In the genomic region with DNA sequence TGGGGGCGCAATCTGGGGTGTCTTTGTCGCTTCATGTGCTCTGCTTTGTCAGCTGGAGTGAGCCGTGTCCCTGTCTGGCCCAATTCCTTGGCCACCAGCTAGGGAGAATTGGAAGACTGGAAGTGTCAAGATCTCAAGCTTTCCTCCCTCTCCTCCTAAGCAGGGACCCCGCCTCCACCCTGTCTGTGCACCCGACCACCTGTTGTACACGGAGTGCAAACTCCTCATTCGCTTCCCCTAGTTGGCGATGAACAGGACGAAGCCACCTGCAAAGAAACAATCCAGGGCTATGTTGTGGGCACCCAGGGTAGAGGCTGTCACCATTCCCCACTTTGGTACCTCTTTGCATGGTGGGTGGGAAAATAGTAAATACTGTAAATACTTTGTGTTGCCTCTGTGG, we compare ENCODE assay signal across 7 cellular contexts. TPM values are rescaled to one million over a fixed set of nuclear protein-coding genes. Genes with fewer than 3 reads are reported as not detected.
DNase-seq lines count a peak whose midpoint lies in the region; ATAC-seq lines count a peak whose summit lies in the region.
"Had no signal": no experiment of that assay in that cellular context is flagged by ENCODE, and none has a peak within 500 bp of the region (broad histone marks: within the 10 kb centered on the region; RNA-seq: fewer than 3 reads in every experiment).

No MANE protein-coding gene starts in this region.

- peaks cover 0 to 38% (median 6%) of the 10 kb centered on the region in 3 experiments for H3K36me3 ChIP-seq in naive thymus-derived CD4-positive, alpha-beta T cell (ENCODE audit: control insufficient read depth in 2 of 3, insufficient read depth in 3 of 3, low read length in 3 of 3)

- peaks cover 11 to 25% of the 10 kb centered on the region in 2 donors for H3K4me1 ChIP-seq in naive thymus-derived CD4-positive, alpha-beta T cell (ENCODE audit: control insufficient read depth in 2 of 2, insufficient read depth in 2 of 2, low read length in 2 of 2)

- intact Hi-C loops in naive thymus-derived CD4-positive, alpha-beta T cell (cut with micrococcal nuclease) = loop anchor here (2.0 to 5.0 kb wide), 4 partner anchors 45 to 600 kb away; a partner anchor contains a TSS

- no peak overlapping the region for H3K4me3 ChIP-seq in naive thymus-derived CD4-positive, alpha-beta T cell (ENCODE audit: low read length)

- CTCF ChIA-PET in naive thymus-derived CD4-positive, alpha-beta T cell (lab: Charles Lee) = interaction anchor here (2.3 kb wide), 1 partner anchor 45 kb away, joined by 6 read pairs; a partner anchor contains a TSS

- H3K4me3 Mint-ChIP-seq in T-helper 1 cell treated with Interleukin-12 subunit alpha and Interleukin-12 subunit beta and Interleukin-4 antibody, amounts not matched to agents 30 μg/mL and 1 μg/mL, for 36 hours = peak overlapping the region; percentile 97
- peak overlapping the region; percentile 91 to 98 (median 94) for H3K4me3 Mint-ChIP-seq in naive thymus-derived CD4-positive, alpha-beta T cell

- no peak overlapping the region for H3K27ac ChIP-seq in naive thymus-derived CD4-positive, alpha-beta T cell (ENCODE audit: low read depth, low read length)

- POLR2A ChIA-PET in naive thymus-derived CD4-positive, alpha-beta T cell (lab: Charles Lee) = interaction anchor here (0.9 to 1.4 kb wide), 4 partner anchors 19 to 27 kb away, joined by 3 to 5 read pairs (median 4); a partner anchor contains a TSS

- H3K27me3 ChIP-seq in naive thymus-derived CD4-positive, alpha-beta T cell (ENCODE audit: control insufficient read depth in 2 of 2, insufficient read depth in 2 of 2, low read length in 2 of 2) = no peaks in the 10 kb centered on the region

- peak overlapping the region; percentile 96 for H3K27ac Mint-ChIP-seq in T-helper 1 cell treated with Interleukin-12 subunit alpha and Interleukin-12 subunit beta and Interleukin-4 antibody, amounts not matched to agents 30 μg/mL and 1 μg/mL, for 36 hours
- peak overlapping the region in 4 of 9 donors; percentile 76 to 93 (median 90) for H3K27ac Mint-ChIP-seq in naive thymus-derived CD4-positive, alpha-beta T cell

- peaks cover 45% of the 10 kb centered on the region for H3K4me1 Mint-ChIP-seq in T-helper 1 cell treated with Interleukin-12 subunit alpha and Interleukin-12 subunit beta and Interleukin-4 antibody, amounts not matched to agents 30 μg/mL and 1 μg/mL, for 36 hours (ENCODE audit: low read depth)
- H3K4me1 Mint-ChIP-seq in naive thymus-derived CD4-positive, alpha-beta T cell = peaks cover 25 to 50% (median 43%) of the 10 kb centered on the region in 7 donors

- no peak for ATAC-seq in naive thymus-derived CD4-positive, alpha-beta T cell

- no peaks in the 10 kb centered on the region for H3K9me3 Mint-ChIP-seq in T-helper 1 cell treated with Interleukin-12 subunit alpha and Interleukin-12 subunit beta and Interleukin-4 antibody, amounts not matched to agents 30 μg/mL and 1 μg/mL, for 36 hours
- no peaks in the 10 kb centered on the region for H3K9me3 Mint-ChIP-seq in naive thymus-derived CD4-positive, alpha-beta T cell

- no peaks in the 10 kb centered on the region for H3K9me3 ChIP-seq in naive thymus-derived CD4-positive, alpha-beta T cell (ENCODE audit: control insufficient read depth in 2 of 3, low read length in 3 of 3)

- DNase-seq in T-helper 1 cell = no peak
- DNase-seq in naive thymus-derived CD4-positive, alpha-beta T cell = no peak
- no peak for DNase-seq in amygdala (lab: John Stamatoyannopoulos, UW)
- DNase-seq: 8988T; activated effector memory CD4-positive, alpha-beta T cell treated with Interleukin-2 at 50 U/mL for 16 hours had no signal

- H3K27me3 Mint-ChIP-seq in T-helper 1 cell treated with Interleukin-12 subunit alpha and Interleukin-12 subunit beta and Interleukin-4 antibody, amounts not matched to agents 30 μg/mL and 1 μg/mL, for 36 hours (ENCODE audit: low read depth) = no peaks in the 10 kb centered on the region
- no peaks in the 10 kb centered on the region for H3K27me3 Mint-ChIP-seq in naive thymus-derived CD4-positive, alpha-beta T cell

- peaks cover 42% of the 10 kb centered on the region for H3K36me3 Mint-ChIP-seq in T-helper 1 cell treated with Interleukin-12 subunit alpha and Interleukin-12 subunit beta and Interleukin-4 antibody, amounts not matched to agents 30 μg/mL and 1 μg/mL, for 36 hours (ENCODE audit: low read depth)
- peaks cover 8 to 37% (median 26%) of the 10 kb centered on the region in 5 donors for H3K36me3 Mint-ChIP-seq in naive thymus-derived CD4-positive, alpha-beta T cell

RNA-seq across cellular contexts. Expression of a gene that starts 1.7 kb away (rescaled TPM):
- under 1 TPM; 0.13 to 0.95 (median 0.59) TPM for total RNA-seq in naive thymus-derived CD4-positive, alpha-beta T cell
- not detected for polyA plus RNA-seq in naive thymus-derived CD4-positive, alpha-beta T cell
- total RNA-seq: myocyte had no signal

RNA-seq across cellular contexts. Expression of a gene that starts 1.8 kb away (rescaled TPM):
- 100 to 1,000 TPM; 121 to 160 (median 144) TPM for total RNA-seq in naive thymus-derived CD4-positive, alpha-beta T cell
- 10 to 100 TPM; 69.7 to 73.6 TPM for polyA plus RNA-seq in naive thymus-derived CD4-positive, alpha-beta T cell

RNA-seq across cellular contexts. Expression of a gene that starts 2.0 kb away (rescaled TPM):
- 10 to 100 TPM; 16.9 to 46.2 (median 37.7) TPM for total RNA-seq in naive thymus-derived CD4-positive, alpha-beta T cell
- 10 to 100 TPM; 22.4 to 22.6 TPM for polyA plus RNA-seq in naive thymus-derived CD4-positive, alpha-beta T cell

RNA-seq across cellular contexts. Expression of a gene that starts 13.5 kb away (rescaled TPM):
- under 1 TPM in 2 of 5 experiments, not detected in 3; 0.34 to 0.66 TPM for total RNA-seq in naive thymus-derived CD4-positive, alpha-beta T cell
- polyA plus RNA-seq in naive thymus-derived CD4-positive, alpha-beta T cell = not detected

RNA-seq across cellular contexts. Expression of a gene that starts 20.2 kb away (rescaled TPM):
- total RNA-seq in naive thymus-derived CD4-positive, alpha-beta T cell = 10 to 100 TPM; 25.7 to 37.0 (median 31.2) TPM
- 10 to 100 TPM in 1 of 2 donors, 1 to 10 TPM in 1; 9.0 to 25.0 TPM for polyA plus RNA-seq in naive thymus-derived CD4-positive, alpha-beta T cell
